12 cellular contexts compared by ENCODE assay signal in the genomic region with DNA sequence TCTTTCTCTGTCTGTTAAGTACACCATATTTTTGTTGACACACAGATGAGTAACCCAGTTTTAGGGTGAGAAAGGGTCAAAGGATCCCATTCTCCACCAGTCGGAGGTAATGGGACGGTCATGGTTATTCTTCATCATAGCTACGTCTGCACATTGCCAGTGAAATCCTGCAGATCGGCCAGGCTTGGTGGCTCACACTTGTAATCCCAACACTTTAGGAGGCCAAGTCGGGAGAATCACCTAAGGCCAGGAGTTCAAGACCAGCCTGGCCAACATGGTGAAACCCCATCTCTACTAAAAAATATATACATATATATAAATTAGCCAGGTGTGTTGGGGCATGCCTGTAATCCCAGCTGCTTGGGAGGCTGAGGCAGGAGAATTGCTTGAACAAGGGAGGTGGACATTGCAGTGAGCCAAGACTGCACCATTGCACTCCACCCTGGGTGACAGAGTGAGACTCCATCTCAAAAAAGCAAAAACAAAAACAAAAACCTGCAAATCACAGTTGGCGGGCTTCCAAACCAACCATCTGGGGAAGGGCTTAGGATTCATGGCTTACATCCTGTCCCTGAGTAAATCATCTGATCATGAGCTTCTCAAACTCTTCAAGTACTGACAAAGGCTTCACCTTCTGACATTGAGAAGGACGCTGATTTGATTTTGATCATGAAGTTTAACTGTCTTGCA. TPM values are rescaled to one million over a fixed set of nuclear protein-coding genes. Genes with fewer than 3 reads are reported as not detected.
"Had no signal": no experiment of that assay in that cellular context is flagged by ENCODE, and none has a peak within 500 bp of the region (broad histone marks: within the 10 kb centered on the region; RNA-seq: fewer than 3 reads in every experiment).

No MANE protein-coding gene starts in this region.

RNA-seq across cellular contexts. Expression of a gene that starts 5.3 kb away (rescaled TPM):
- total RNA-seq: activated B cell treated with CpG ODN at 0.5 μM for 24 hours; activated CD4-positive, alpha-beta memory T cell treated with anti-CD3 and anti-CD28 coated beads, Interleukin-2, amount 10 ng/mL, durations not matched to agents 7 days and 5 days; activated naive CD4-positive, alpha-beta T cell treated with anti-CD3 and anti-CD28 coated beads for 36 hours; activated naive CD4-positive, alpha-beta T cell treated with anti-CD3 and anti-CD28 coated beads, Interleukin-2, amount 50 U/mL, for 72 hours; adrenal gland; astrocyte; body of pancreas; breast epithelium; M059J; PC-3; Peyer's patch; Right ventricle myocardium inferior had no signal
- polyA plus RNA-seq: adrenal gland had no signal

RNA-seq across cellular contexts. Expression of a gene that starts 22.8 kb away (rescaled TPM):
- total RNA-seq: activated B cell treated with CpG ODN at 0.5 μM for 24 hours; activated CD4-positive, alpha-beta memory T cell treated with anti-CD3 and anti-CD28 coated beads, Interleukin-2, amount 10 ng/mL, durations not matched to agents 7 days and 5 days; activated naive CD4-positive, alpha-beta T cell treated with anti-CD3 and anti-CD28 coated beads for 36 hours; activated naive CD4-positive, alpha-beta T cell treated with anti-CD3 and anti-CD28 coated beads, Interleukin-2, amount 50 U/mL, for 72 hours; adrenal gland; astrocyte; body of pancreas; breast epithelium; M059J; PC-3; Peyer's patch; Right ventricle myocardium inferior had no signal
- polyA plus RNA-seq: adrenal gland had no signal

RNA-seq across cellular contexts. Expression of a gene that starts 30.0 kb away (rescaled TPM):
- total RNA-seq: activated B cell treated with CpG ODN at 0.5 μM for 24 hours; activated CD4-positive, alpha-beta memory T cell treated with anti-CD3 and anti-CD28 coated beads, Interleukin-2, amount 10 ng/mL, durations not matched to agents 7 days and 5 days; activated naive CD4-positive, alpha-beta T cell treated with anti-CD3 and anti-CD28 coated beads for 36 hours; activated naive CD4-positive, alpha-beta T cell treated with anti-CD3 and anti-CD28 coated beads, Interleukin-2, amount 50 U/mL, for 72 hours; adrenal gland; astrocyte; body of pancreas; breast epithelium; M059J; PC-3; Peyer's patch; Right ventricle myocardium inferior had no signal
- polyA plus RNA-seq: adrenal gland had no signal

RNA-seq across cellular contexts. Expression of a gene that starts 53.7 kb away (rescaled TPM):
- total RNA-seq: activated B cell treated with CpG ODN at 0.5 μM for 24 hours; activated CD4-positive, alpha-beta memory T cell treated with anti-CD3 and anti-CD28 coated beads, Interleukin-2, amount 10 ng/mL, durations not matched to agents 7 days and 5 days; activated naive CD4-positive, alpha-beta T cell treated with anti-CD3 and anti-CD28 coated beads for 36 hours; activated naive CD4-positive, alpha-beta T cell treated with anti-CD3 and anti-CD28 coated beads, Interleukin-2, amount 50 U/mL, for 72 hours; adrenal gland; body of pancreas; breast epithelium; M059J; PC-3; Peyer's patch; Right ventricle myocardium inferior had no signal
- polyA plus RNA-seq: adrenal gland had no signal

RNA-seq across cellular contexts. Expression of a gene that starts 59.6 kb away (rescaled TPM):
- total RNA-seq: activated B cell treated with CpG ODN at 0.5 μM for 24 hours; activated CD4-positive, alpha-beta memory T cell treated with anti-CD3 and anti-CD28 coated beads, Interleukin-2, amount 10 ng/mL, durations not matched to agents 7 days and 5 days; activated naive CD4-positive, alpha-beta T cell treated with anti-CD3 and anti-CD28 coated beads for 36 hours; activated naive CD4-positive, alpha-beta T cell treated with anti-CD3 and anti-CD28 coated beads, Interleukin-2, amount 50 U/mL, for 72 hours; adrenal gland; astrocyte; body of pancreas; breast epithelium; M059J; PC-3; Peyer's patch; Right ventricle myocardium inferior had no signal
- polyA plus RNA-seq: adrenal gland had no signal
